1 cellular context compared by ENCODE assay signal in genomic region chr17:63694974-63695773, GRCh38.
TF ChIP-seq lines count a peak whose summit lies in the region.

No MANE protein-coding gene starts in this region.

TF ChIP-seq in K562, 482 proteins besides CTCF, POLR2A, EP300 and RAD21:
- peak; percentile 39; the same call in 1 of the 2 replicates for TF ChIP-seq POLR2G (IDR thresholded peaks at IDR 0.05; ENCODE audit: low read depth, low read length)
- no peak for TF ChIP-seq SP1 (CRISPR knock-in tag; IDR thresholded peaks at IDR 0.05)
